In the genomic region with DNA sequence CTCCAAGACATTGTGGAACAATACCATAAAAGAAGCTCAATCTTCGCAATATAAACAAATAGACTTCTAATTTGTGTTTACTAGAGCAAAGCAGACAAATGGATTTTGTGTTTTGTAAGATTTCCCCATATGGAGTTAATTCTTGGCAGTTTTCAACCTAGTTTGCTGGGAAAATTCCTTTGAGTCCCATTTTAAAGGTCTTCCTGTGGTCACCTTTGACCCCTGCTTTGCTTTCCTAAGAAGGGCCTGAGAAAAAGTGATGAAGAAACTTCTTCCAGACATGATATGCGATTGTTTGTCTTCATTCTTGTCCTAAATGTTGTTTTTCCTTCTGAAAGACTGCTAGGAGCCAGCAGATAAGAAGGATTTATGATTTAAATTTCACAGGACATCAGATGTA, we compare ENCODE assay signal across 19 cellular contexts.
"Had no signal": no experiment of that assay in that cellular context is flagged by ENCODE, and none has a peak within 500 bp of the region (broad histone marks: within the 10 kb centered on the region; RNA-seq: fewer than 3 reads in every experiment).

No MANE protein-coding gene starts in this region.

- H3K27ac Mint-ChIP-seq: activated naive CD8-positive, alpha-beta T cell treated with anti-CD3 and anti-CD28 coated beads, Interleukin-2, amount 10 ng/mL, durations not matched to agents 7 days and 5 days; activated T-helper 1 cell treated with anti-CD3 and anti-CD28 coated beads, Interleukin-12 subunit alpha, Interleukin-12 subunit beta, Interleukin-2, Interleukin-4 antibody, amounts not matched to agents 30 ng/mL and 10 ng/mL and 1 ng/mL, durations not matched to agents 14 hours and 24 hours and 36 hours; immature natural killer cell; naive B cell had no signal

- H3K4me3 ChIP-seq: ascending aorta, dorsolateral prefrontal cortex, tibial artery had no signal

- H3K4me1 Mint-ChIP-seq: activated naive CD8-positive, alpha-beta T cell treated with anti-CD3 and anti-CD28 coated beads, Interleukin-2, amount 10 ng/mL, durations not matched to agents 7 days and 5 days; immature natural killer cell; naive B cell had no signal

- H3K4me3 Mint-ChIP-seq: activated naive CD8-positive, alpha-beta T cell treated with anti-CD3 and anti-CD28 coated beads, Interleukin-2, amount 10 ng/mL, durations not matched to agents 7 days and 5 days; activated T-helper 1 cell treated with anti-CD3 and anti-CD28 coated beads, Interleukin-12 subunit alpha, Interleukin-12 subunit beta, Interleukin-2, Interleukin-4 antibody, amounts not matched to agents 30 ng/mL and 10 ng/mL and 1 ng/mL, durations not matched to agents 14 hours and 24 hours and 36 hours; immature natural killer cell; naive B cell had no signal

- H3K27ac ChIP-seq: dorsolateral prefrontal cortex, neutrophil, tibial artery had no signal

- H3K9ac ChIP-seq: SK-N-SH had no signal

- DNase-seq: activated CD4-positive, alpha-beta T cell treated with anti-CD3 and anti-CD28 coated beads, Interleukin-2, amount 50 U/mL, for 1 hour; activated CD8-positive, alpha-beta memory T cell treated with anti-CD3 and anti-CD28 coated beads for 24 hours; activated naive CD8-positive, alpha-beta T cell treated with anti-CD3 and anti-CD28 coated beads, Interleukin-2, amount 10 ng/mL, durations not matched to agents 7 days and 5 days; dorsolateral prefrontal cortex; foreskin melanocyte; head of caudate nucleus; immature natural killer cell; naive B cell; posterior cingulate gyrus; SHP77; SK-N-SH; stimulated activated CD4-positive, alpha-beta T cell treated with anti-CD3 and anti-CD28 coated beads, Interleukin-2, amount 100 ng/mL, for 24 hours; T-helper 1 cell; T1000; tibial artery had no signal

- H3K36me3 ChIP-seq: ascending aorta, neutrophil, tibial artery had no signal

- H3K27me3 ChIP-seq: ascending aorta, dorsolateral prefrontal cortex, neutrophil, tibial artery had no signal

- ATAC-seq: activated CD4-positive, CD25-positive, alpha-beta regulatory T cell treated with anti-CD3 and anti-CD28 coated beads, Interleukin-2, amount 50 U/mL, for 24 hours had no signal

- H3K4me1 ChIP-seq: ascending aorta had no signal

- H3K9me3 ChIP-seq: ascending aorta, neutrophil, SK-N-SH had no signal

- H3K4me2 ChIP-seq: SK-N-SH had no signal
